24 cellular contexts compared by ENCODE assay signal in genomic region chr5:141753143-141753970, GRCh38.
"Had no signal": no experiment of that assay in that cellular context is flagged by ENCODE, and none has a peak within 500 bp of the region (broad histone marks: within the 10 kb centered on the region; RNA-seq: fewer than 3 reads in every experiment).

No MANE protein-coding gene starts in this region.

- H3K27me3 ChIP-seq: testis had no signal

- H3K4me3 ChIP-seq: lung, pancreas, skin epidermis, spleen, testis, tibial artery, upper lobe of left lung had no signal

- H3K4me1 ChIP-seq: pancreas, testis, tibial artery, upper lobe of left lung had no signal

- H3K36me3 Mint-ChIP-seq: natural killer cell treated with Interleukin-12 subunit alpha and Interleukin-12 subunit beta and Interleukin-15 and Interleukin-18, amount 100 ng/mL, for 72 hours; stimulated activated memory B cell treated with anti-CD40 and anti-IgM and Interleukin-4, amounts not matched to agents 10 μg/mL and 1 μg/mL and 100 μg/mL, for 72 hours had no signal

- H3K27ac ChIP-seq: neutrophil, pancreas, skin epidermis, spleen, testis, tibial artery, upper lobe of left lung had no signal

- DNase-seq: cortex of kidney; hypothalamus; kidney; naive B cell; retina; stimulated activated CD4-positive, alpha-beta T cell treated with anti-CD3 and anti-CD28 coated beads, Interleukin-4, amount 100 ng/mL, for 4 hours; substantia nigra; tibial artery had no signal

- H3K27ac Mint-ChIP-seq: effector memory CD8-positive, alpha-beta T cell; memory B cell; natural killer cell treated with Interleukin-12 subunit alpha and Interleukin-12 subunit beta and Interleukin-15 and Interleukin-18, amount 100 ng/mL, for 72 hours; stimulated activated memory B cell treated with anti-CD40 and anti-IgM and Interleukin-4, amounts not matched to agents 10 μg/mL and 1 μg/mL and 100 μg/mL, for 72 hours had no signal

- H3K9me3 ChIP-seq: neutrophil, pancreas, spleen, testis, tibial artery, upper lobe of left lung had no signal

- FAIRE-seq: endometrium, frontal cortex, kidney, pancreas, urothelium cell line had no signal

- ATAC-seq: effector memory CD8-positive, alpha-beta T cell; natural killer cell treated with Interleukin-12 subunit alpha and Interleukin-12 subunit beta and Interleukin-15 and Interleukin-18, amount 100 ng/mL, for 72 hours; stimulated activated memory B cell treated with anti-CD40 and anti-IgM and Interleukin-4, amounts not matched to agents 10 μg/mL and 1 μg/mL and 100 μg/mL, for 72 hours; stimulated activated naive CD8-positive, alpha-beta T cell treated with anti-CD3 and anti-CD28 coated beads, Interleukin-15, Interleukin-2, amounts not matched to agents 100 U/mL and 50 U/mL, for 24 hours had no signal

- H3K4me3 Mint-ChIP-seq: effector memory CD8-positive, alpha-beta T cell; memory B cell; naive B cell; natural killer cell treated with Interleukin-12 subunit alpha and Interleukin-12 subunit beta and Interleukin-15 and Interleukin-18, amount 100 ng/mL, for 72 hours; neural crest cell; stimulated activated memory B cell treated with anti-CD40 and anti-IgM and Interleukin-4, amounts not matched to agents 10 μg/mL and 1 μg/mL and 100 μg/mL, for 72 hours had no signal

- H3K9me3 Mint-ChIP-seq: effector memory CD8-positive, alpha-beta T cell; memory B cell; natural killer cell treated with Interleukin-12 subunit alpha and Interleukin-12 subunit beta and Interleukin-15 and Interleukin-18, amount 100 ng/mL, for 72 hours; neural crest cell; stimulated activated memory B cell treated with anti-CD40 and anti-IgM and Interleukin-4, amounts not matched to agents 10 μg/mL and 1 μg/mL and 100 μg/mL, for 72 hours had no signal

- H3K36me3 ChIP-seq: neutrophil, pancreas, spleen, tibial artery, upper lobe of left lung had no signal
